Comparison of ENCODE assay signal across 9 cellular contexts in genomic region chr1:12480748-12481362, GRCh38.
DNase-seq lines count a peak whose midpoint lies in the region; FAIRE-seq lines count a peak whose summit lies in the region.
"Had no signal": no experiment of that assay in that cellular context is flagged by ENCODE, and none has a peak within 500 bp of the region (broad histone marks: within the 10 kb centered on the region; RNA-seq: fewer than 3 reads in every experiment).

No MANE protein-coding gene starts in this region.

- peak; percentile 89 for FAIRE-seq in HTR-8/SVneo (lab: Jason Lieb, UNC)

- DNase-seq in CD1c-positive myeloid dendritic cell (ENCODE audit: extremely low spot score) (peak; percentile 13), HTR-8/SVneo (ENCODE audit: insufficient read length, low spot score) (peak; percentile 79), foreskin melanocyte (peak; percentile 92), NCI-H345 treated with DMSO at 0.1 percent for 48 hours (lab: John Stamatoyannopoulos, UW; ENCODE audit: unreplicated experiment) (no peak), UCSD-AML1 (lab: John Stamatoyannopoulos, UW; ENCODE audit: unreplicated experiment) (no peak), NCI-H2107 treated with DMSO at 0.1 percent for 48 hours (lab: John Stamatoyannopoulos, UW; ENCODE audit: unreplicated experiment) (no peak)
- peak; percentile 9 for DNase-seq in activated CD4-positive, alpha-beta T cell treated with anti-CD3 and anti-CD28 coated beads, Interleukin-2, amount 50 U/mL, for 1 hour
- DNase-seq in stimulated activated CD4-positive, alpha-beta T cell treated with anti-CD3 and anti-CD28 coated beads, Interleukin-4, amount 100 ng/mL, for 24 hours, result peak; percentile 20
- DNase-seq: left cardiac atrium had no signal

Comparison
In these comparisons a context has a peak if more than half of its experiments do, and no peak if none do; other contexts are left out.
1. DNase-seq: peak in CD1c-positive myeloid dendritic cell (single experiment), HTR-8/SVneo (single experiment), activated CD4-positive, alpha-beta T cell treated with anti-CD3 and anti-CD28 coated beads, Interleukin-2, amount 50 U/mL, for 1 hour (single experiment), foreskin melanocyte (single experiment) and stimulated activated CD4-positive, alpha-beta T cell treated with anti-CD3 and anti-CD28 coated beads, Interleukin-4, amount 100 ng/mL, for 24 hours (single experiment); none in NCI-H345 treated with DMSO at 0.1 percent for 48 hours (single experiment), UCSD-AML1 (single experiment) and NCI-H2107 treated with DMSO at 0.1 percent for 48 hours (single experiment).